Comparison of ENCODE assay signal across 8 cellular contexts in genomic region chr11:64232182-64233018, GRCh38. TPM values are rescaled to one million over a fixed set of nuclear protein-coding genes. Genes with fewer than 3 reads are reported as not detected.
DNase-seq lines count a peak whose midpoint lies in the region; ATAC-seq and TF ChIP-seq lines count a peak whose summit lies in the region.
"Had no signal": no experiment of that assay in that cellular context is flagged by ENCODE, and none has a peak within 500 bp of the region (broad histone marks: within the 10 kb centered on the region; RNA-seq: fewer than 3 reads in every experiment).

No MANE protein-coding gene starts in this region.

- H3K4me1 Mint-ChIP-seq in activated CD4-positive, alpha-beta T cell treated with anti-CD3 and anti-CD28 coated beads for 36 hours = peaks cover 35% of the 10 kb centered on the region
- H3K4me1 Mint-ChIP-seq in brain = peaks cover 67% of the 10 kb centered on the region
- H3K4me1 Mint-ChIP-seq in osteocyte (ENCODE audit: unreplicated experiment) = peaks cover 50% of the 10 kb centered on the region

- H3K27ac Mint-ChIP-seq in activated CD4-positive, alpha-beta T cell treated with anti-CD3 and anti-CD28 coated beads for 36 hours = peak overlapping the region; percentile 6
- H3K27ac Mint-ChIP-seq in brain (peak overlapping the region; percentile 55 to 99 (median 94)), osteocyte (ENCODE audit: unreplicated experiment) (no peak overlapping the region)

- H3K4me3 Mint-ChIP-seq in activated CD4-positive, alpha-beta T cell treated with anti-CD3 and anti-CD28 coated beads for 36 hours = peak overlapping the region; percentile 76
- H3K4me3 Mint-ChIP-seq in brain (peak overlapping the region; percentile 86 to 92 (median 90)), osteocyte (ENCODE audit: unreplicated experiment) (peak overlapping the region; percentile 80)

- no peaks in the 10 kb centered on the region for H3K27me3 ChIP-seq in osteoblast (ENCODE audit: insufficient read depth, low read length)

- peaks cover 21% of the 10 kb centered on the region for H3K4me1 ChIP-seq in osteoblast (ENCODE audit: insufficient read depth, low read length)

- no peak overlapping the region for H3K27ac ChIP-seq in osteoblast (ENCODE audit: low read depth, low read length)

- CTCF ChIA-PET in activated CD4-positive, alpha-beta T cell treated with anti-CD3 and anti-CD28 coated beads for 36 hours (lab: Charles Lee) = interaction anchor here (1.1 to 2.0 kb wide), 3 partner anchors 9 to 28 kb away, joined by 3 to 6 read pairs (median 5); partner anchors contain the start of gene FKBP2

- H3K9me3 ChIP-seq in osteoblast (ENCODE audit: low read depth, low read length) = no peaks in the 10 kb centered on the region

- H2AFZ ChIP-seq in osteoblast (ENCODE audit: low read length) = no peak overlapping the region

- no peak overlapping the region for H3K4me2 ChIP-seq in osteoblast (ENCODE audit: insufficient read depth, low read length)

- no peak for TF ChIP-seq CTCF in brain (conservative IDR thresholded peaks at IDR 0.05)
- TF ChIP-seq CTCF in osteocyte (IDR thresholded peaks at IDR 0.05) = no peak
- TF ChIP-seq CTCF in osteoblast (IDR thresholded peaks at IDR 0.05; ENCODE audit: extremely low read depth, low read depth, low read length) = no peak

- no peaks in the 10 kb centered on the region for H3K27me3 Mint-ChIP-seq in activated CD4-positive, alpha-beta T cell treated with anti-CD3 and anti-CD28 coated beads for 36 hours
- no peaks in the 10 kb centered on the region for H3K27me3 Mint-ChIP-seq in brain
- H3K27me3 Mint-ChIP-seq in osteocyte (ENCODE audit: unreplicated experiment) = no peaks in the 10 kb centered on the region

- H4K20me1 ChIP-seq in osteoblast (ENCODE audit: insufficient read depth, low read length) = peaks cover 8% of the 10 kb centered on the region

- peaks cover 13% of the 10 kb centered on the region for H3K79me2 ChIP-seq in osteoblast (ENCODE audit: insufficient read depth, low read length)

- H3K9me3 Mint-ChIP-seq in activated CD4-positive, alpha-beta T cell treated with anti-CD3 and anti-CD28 coated beads for 36 hours (ENCODE audit: low read depth) = no peaks in the 10 kb centered on the region
- H3K9me3 Mint-ChIP-seq in brain (no peaks in the 10 kb centered on the region), osteocyte (ENCODE audit: unreplicated experiment) (no peaks in the 10 kb centered on the region)

- H3K36me3 Mint-ChIP-seq in activated CD4-positive, alpha-beta T cell treated with anti-CD3 and anti-CD28 coated beads for 36 hours (ENCODE audit: low read depth) = peaks cover 12% of the 10 kb centered on the region
- H3K36me3 Mint-ChIP-seq in brain (no peaks in the 10 kb centered on the region), osteocyte (ENCODE audit: unreplicated experiment) (peaks cover 2% of the 10 kb centered on the region)

- intact Hi-C loops in activated CD4-positive, alpha-beta T cell treated with anti-CD3 and anti-CD28 coated beads for 36 hours (cut with DNase I, micrococcal nuclease) = loop anchor here in 1 of 2 experiments (5.0 kb wide), 1 partner anchor 245 kb away; the partner anchor contains the start of gene OTUB1

- H3K4me3 ChIP-seq in osteoblast (ENCODE audit: insufficient read depth, low read length) = no peak overlapping the region

- DNase-seq in activated CD4-positive, alpha-beta T cell treated with anti-CD3 and anti-CD28 coated beads for 36 hours = no peak
- no peak for DNase-seq in activated CD4-positive, alpha-beta T cell treated with anti-CD3 and anti-CD28 coated beads for 48 hours
- DNase-seq in osteocyte (ENCODE audit: extremely low spot score, unreplicated experiment) (no peak), osteoblast (ENCODE audit: insufficient read length, low spot score, missing footprints) (no peak)
- DNase-seq: activated T-cell treated with anti-CD3 and anti-CD28 coated beads, Interleukin-2, amount 50 U/mL, for 1 hour; NCI-H1092 had no signal

- no peaks in the 10 kb centered on the region for H3K36me3 ChIP-seq in osteoblast (ENCODE audit: insufficient read depth, low read length)

- POLR2A ChIA-PET in activated CD4-positive, alpha-beta T cell treated with anti-CD3 and anti-CD28 coated beads for 36 hours (lab: Charles Lee) = interaction anchor here (0.8 kb wide), 1 partner anchor 29 kb away, joined by 3 read pairs; no protein-coding TSS in a partner anchor

- no peak for ATAC-seq in activated CD4-positive, alpha-beta T cell treated with anti-CD3 and anti-CD28 coated beads for 36 hours
- ATAC-seq in GM19023 (IDR thresholded peaks at IDR 0.05; ENCODE audit: unreplicated experiment) = no peak

RNA-seq across cellular contexts. Expression of gene VEGFB, which starts 2.0 kb away (rescaled TPM):
- 10 to 100 TPM; 80.0 to 80.3 TPM for total RNA-seq in activated CD4-positive, alpha-beta T cell treated with anti-CD3 and anti-CD28 coated beads for 36 hours
- polyA plus RNA-seq in brain (ENCODE audit: insufficient read depth, low read depth, low replicate concordance) = 232 TPM
- total RNA-seq in osteocyte (205 and 217 TPM in 2 replicates), osteoblast (37.6 and 41.5 TPM in 2 replicates)

RNA-seq across cellular contexts. Expression of gene DNAJC4, which starts 2.1 kb away (rescaled TPM):
- 10 to 100 TPM; 21.9 to 23.1 TPM for total RNA-seq in activated CD4-positive, alpha-beta T cell treated with anti-CD3 and anti-CD28 coated beads for 36 hours
- 204 TPM for polyA plus RNA-seq in brain (ENCODE audit: insufficient read depth, low read depth, low replicate concordance)
- total RNA-seq in osteocyte = 46.5 and 49.9 TPM in 2 replicates
- 8.0 and 9.8 TPM in 2 replicates for total RNA-seq in osteoblast

RNA-seq across cellular contexts. Expression of gene NUDT22, which starts 6.3 kb away (rescaled TPM):
- 10 to 100 TPM; 61.8 to 74.1 TPM for total RNA-seq in activated CD4-positive, alpha-beta T cell treated with anti-CD3 and anti-CD28 coated beads for 36 hours
- polyA plus RNA-seq in brain (ENCODE audit: insufficient read depth, low read depth, low replicate concordance) = 53.5 TPM
- total RNA-seq in osteocyte (43.7 and 46.8 TPM in 2 replicates), osteoblast (46.6 and 56.5 TPM in 2 replicates)

RNA-seq across cellular contexts. Expression of gene TRPT1, which starts 6.4 kb away (rescaled TPM):
- 10 to 100 TPM; 23.9 to 27.1 TPM for total RNA-seq in activated CD4-positive, alpha-beta T cell treated with anti-CD3 and anti-CD28 coated beads for 36 hours
- 89.7 TPM for polyA plus RNA-seq in brain (ENCODE audit: insufficient read depth, low read depth, low replicate concordance)
- 39.2 and 39.7 TPM in 2 replicates for total RNA-seq in osteocyte
- total RNA-seq in osteoblast = 32.2 and 33.0 TPM in 2 replicates

RNA-seq across cellular contexts. Expression of gene FKBP2, which starts 8.5 kb away (rescaled TPM):
- 10 to 100 TPM; 19.9 to 21.3 TPM for total RNA-seq in activated CD4-positive, alpha-beta T cell treated with anti-CD3 and anti-CD28 coated beads for 36 hours
- polyA plus RNA-seq in brain (ENCODE audit: insufficient read depth, low read depth, low replicate concordance) = 247 TPM
- total RNA-seq in osteocyte (52.9 and 54.7 TPM in 2 replicates), osteoblast (31.1 and 32.7 TPM in 2 replicates)
